12 cellular contexts compared by ENCODE assay signal in the genomic region with DNA sequence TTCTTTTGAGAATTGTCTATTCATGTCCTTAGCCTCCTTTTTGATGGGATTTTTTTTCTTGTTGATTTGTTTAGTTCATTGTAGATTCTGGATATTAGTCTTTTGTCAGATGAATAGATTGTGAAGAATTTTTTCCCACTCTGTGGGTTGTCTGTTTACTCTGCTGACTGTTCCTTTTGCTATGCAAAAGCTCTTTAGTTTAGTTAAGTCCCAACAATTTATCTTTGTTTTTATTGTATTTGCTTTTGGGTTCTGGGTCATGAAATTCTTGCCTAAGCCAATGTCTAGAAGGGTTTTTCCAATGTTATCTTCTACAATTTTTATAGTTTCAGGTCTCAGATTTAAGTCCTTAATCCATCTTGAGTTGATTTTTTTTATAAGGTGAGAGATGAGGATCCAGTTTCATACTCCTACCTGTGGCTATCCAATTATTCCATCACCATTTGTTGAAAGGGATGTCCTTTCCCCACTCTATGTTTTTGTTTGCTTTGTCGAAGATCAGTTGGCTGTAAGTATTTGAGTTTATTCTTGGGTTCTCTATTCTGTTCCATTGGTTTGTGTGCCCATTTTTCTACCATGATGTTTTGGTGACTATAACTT. TPM values are rescaled to one million over a fixed set of nuclear protein-coding genes. Genes with fewer than 3 reads are reported as not detected.
"Had no signal": no experiment of that assay in that cellular context is flagged by ENCODE, and none has a peak within 500 bp of the region (broad histone marks: within the 10 kb centered on the region; RNA-seq: fewer than 3 reads in every experiment).

No MANE protein-coding gene starts in this region.

RNA-seq across cellular contexts. Expression of a gene that starts 20.7 kb away (rescaled TPM):
- total RNA-seq: naive thymus-derived CD8-positive, alpha-beta T cell; natural killer cell treated with Interleukin-12 subunit alpha and Interleukin-12 subunit beta and Interleukin-15 and Interleukin-18, amount 100 ng/mL, for 72 hours; neural crest cell; omental fat pad; osteocyte; pancreas; right lobe of liver; smooth muscle cell; transverse colon had no signal
- polyA plus RNA-seq: naive thymus-derived CD8-positive, alpha-beta T cell; pancreas; right cardiac atrium; smooth muscle cell; spleen; urinary bladder had no signal
